In the genomic region with DNA sequence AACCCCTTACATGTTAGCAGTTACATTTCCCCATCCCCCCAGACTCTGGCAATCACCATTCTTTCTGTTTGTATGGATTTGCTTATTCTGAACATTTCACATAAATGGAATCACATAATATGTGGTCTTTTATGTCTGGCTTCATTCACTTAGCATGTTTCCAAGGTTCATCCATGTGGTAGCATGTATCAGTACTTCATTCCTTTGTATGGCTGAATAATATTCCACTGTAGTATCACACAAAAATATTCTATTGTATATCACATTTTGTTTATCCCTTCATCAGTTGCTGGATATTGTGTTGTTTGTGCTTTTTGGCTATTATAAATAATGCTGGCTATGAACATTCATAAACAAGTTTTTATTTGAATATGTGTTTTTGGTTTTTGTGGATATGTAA, we compare ENCODE assay signal across 17 cellular contexts. TPM values are rescaled to one million over a fixed set of nuclear protein-coding genes. Genes with fewer than 3 reads are reported as not detected.
DNase-seq lines count a peak whose midpoint lies in the region; ATAC-seq and TF ChIP-seq lines count a peak whose summit lies in the region.
"Had no signal": no experiment of that assay in that cellular context is flagged by ENCODE, and none has a peak within 500 bp of the region (broad histone marks: within the 10 kb centered on the region; RNA-seq: fewer than 3 reads in every experiment).

No MANE protein-coding gene starts in this region.

- peaks cover 76% of the 10 kb centered on the region for H3K4me1 ChIP-seq in CD8-positive, alpha-beta T cell (ENCODE audit: insufficient read depth, low read length)

- no peaks in the 10 kb centered on the region for H3K9me3 ChIP-seq in CD8-positive, alpha-beta T cell (ENCODE audit: low read length)
- no peaks in the 10 kb centered on the region for H3K9me3 ChIP-seq in T-helper 17 cell (ENCODE audit: control insufficient read depth, low read length, poor library complexity, severe bottlenecking)

- no peak for DNase-seq in activated naive CD8-positive, alpha-beta T cell treated with anti-CD3 and anti-CD28 coated beads, Interleukin-2, amount 50 U/mL, for 24 hours
- DNase-seq in CD8-positive, alpha-beta T cell: no peak
- DNase-seq in T-helper 17 cell (no peak), T-cell (no peak)
- DNase-seq in activated CD4-positive, alpha-beta T cell treated with anti-CD3 and anti-CD28 coated beads for 48 hours: no peak
- DNase-seq: C1 segment of cervical spinal cord, Calu3, COR-L47, DMS53, DMS79 treated with DMSO at 0.1 percent for 48 hours, GF-D8, GM23248, H7, HCEC 1CT had no signal

- intact Hi-C loops in CD8-positive, alpha-beta T cell (cut with DNase I, micrococcal nuclease): no loop called here

- no peak overlapping the region for H3K4me3 Mint-ChIP-seq in activated naive CD8-positive, alpha-beta T cell
- H3K4me3 Mint-ChIP-seq in activated naive CD8-positive, alpha-beta T cell treated with anti-CD3 and anti-CD28 coated beads, Interleukin-2, amount 50 U/mL, for 24 hours: no peak overlapping the region
- no peak overlapping the region for H3K4me3 Mint-ChIP-seq in CD8-positive, alpha-beta T cell
- H3K4me3 Mint-ChIP-seq in T-helper 17 cell (no peak overlapping the region), T-cell (no peak overlapping the region)
- no peak overlapping the region for H3K4me3 Mint-ChIP-seq in stimulated activated memory B cell treated with anti-CD40 and anti-IgM and Interleukin-4, amounts not matched to agents 10 μg/mL and 1 μg/mL and 100 μg/mL, for 72 hours

- H3K27me3 Mint-ChIP-seq in activated naive CD8-positive, alpha-beta T cell: no peaks in the 10 kb centered on the region
- no peaks in the 10 kb centered on the region for H3K27me3 Mint-ChIP-seq in activated naive CD8-positive, alpha-beta T cell treated with anti-CD3 and anti-CD28 coated beads, Interleukin-2, amount 50 U/mL, for 24 hours
- H3K27me3 Mint-ChIP-seq in CD8-positive, alpha-beta T cell (ENCODE audit: low read depth): no peaks in the 10 kb centered on the region
- H3K27me3 Mint-ChIP-seq in T-helper 17 cell (no peaks in the 10 kb centered on the region), T-cell (no peaks in the 10 kb centered on the region)
- H3K27me3 Mint-ChIP-seq in stimulated activated memory B cell treated with anti-CD40 and anti-IgM and Interleukin-4, amounts not matched to agents 10 μg/mL and 1 μg/mL and 100 μg/mL, for 72 hours: no peaks in the 10 kb centered on the region

- TF ChIP-seq CTCF in CD8-positive, alpha-beta T cell (IDR thresholded peaks at IDR 0.05): no peak

- no peaks in the 10 kb centered on the region for H3K9me3 Mint-ChIP-seq in activated naive CD8-positive, alpha-beta T cell (ENCODE audit: low read depth)
- peaks cover 5% of the 10 kb centered on the region for H3K9me3 Mint-ChIP-seq in activated naive CD8-positive, alpha-beta T cell treated with anti-CD3 and anti-CD28 coated beads, Interleukin-2, amount 50 U/mL, for 24 hours
- H3K9me3 Mint-ChIP-seq in CD8-positive, alpha-beta T cell: peaks cover 2% of the 10 kb centered on the region
- H3K9me3 Mint-ChIP-seq in stimulated activated memory B cell treated with anti-CD40 and anti-IgM and Interleukin-4, amounts not matched to agents 10 μg/mL and 1 μg/mL and 100 μg/mL, for 72 hours: peaks cover 2% of the 10 kb centered on the region
- peaks cover 0 to 4% (median 0%) of the 10 kb centered on the region in 3 donors for H3K9me3 Mint-ChIP-seq in T-cell

- CTCF ChIA-PET in CD8-positive, alpha-beta T cell (lab: Charles Lee): no interaction called here
- CTCF ChIA-PET in T-cell (lab: Charles Lee): no interaction called here

- peaks cover 6% of the 10 kb centered on the region for H3K36me3 Mint-ChIP-seq in activated naive CD8-positive, alpha-beta T cell
- H3K36me3 Mint-ChIP-seq in activated naive CD8-positive, alpha-beta T cell treated with anti-CD3 and anti-CD28 coated beads, Interleukin-2, amount 50 U/mL, for 24 hours (ENCODE audit: low read depth): peaks cover 9% of the 10 kb centered on the region
- H3K36me3 Mint-ChIP-seq in CD8-positive, alpha-beta T cell: peaks cover 12% of the 10 kb centered on the region
- H3K36me3 Mint-ChIP-seq in T-helper 17 cell (ENCODE audit: low read depth) (peaks cover 2% of the 10 kb centered on the region), T-cell (peaks cover 18% of the 10 kb centered on the region)
- peaks cover 19% of the 10 kb centered on the region for H3K36me3 Mint-ChIP-seq in stimulated activated memory B cell treated with anti-CD40 and anti-IgM and Interleukin-4, amounts not matched to agents 10 μg/mL and 1 μg/mL and 100 μg/mL, for 72 hours

- peaks cover 78% of the 10 kb centered on the region for H3K4me1 Mint-ChIP-seq in activated naive CD8-positive, alpha-beta T cell (ENCODE audit: low read depth)
- peaks cover 75% of the 10 kb centered on the region for H3K4me1 Mint-ChIP-seq in activated naive CD8-positive, alpha-beta T cell treated with anti-CD3 and anti-CD28 coated beads, Interleukin-2, amount 50 U/mL, for 24 hours
- peaks cover 81% of the 10 kb centered on the region for H3K4me1 Mint-ChIP-seq in CD8-positive, alpha-beta T cell (ENCODE audit: low read depth)
- H3K4me1 Mint-ChIP-seq in T-helper 17 cell: peaks cover 54% of the 10 kb centered on the region
- peaks cover 54% of the 10 kb centered on the region for H3K4me1 Mint-ChIP-seq in stimulated activated memory B cell treated with anti-CD40 and anti-IgM and Interleukin-4, amounts not matched to agents 10 μg/mL and 1 μg/mL and 100 μg/mL, for 72 hours
- H3K4me1 Mint-ChIP-seq in T-cell: peaks cover 86 to 87% (median 87%) of the 10 kb centered on the region in 3 donors

- POLR2A ChIA-PET in CD8-positive, alpha-beta T cell (lab: Charles Lee): no interaction called here
- POLR2A ChIA-PET in T-cell (lab: Charles Lee): no interaction called here

- H3K27ac ChIP-seq in CD8-positive, alpha-beta T cell (ENCODE audit: low read depth, low read length): no peak overlapping the region
- H3K27ac ChIP-seq: GM23248 had no signal

- H3K36me3 ChIP-seq in CD8-positive, alpha-beta T cell (ENCODE audit: insufficient read depth, low read length): no peaks in the 10 kb centered on the region

- H3K4me3 ChIP-seq in CD8-positive, alpha-beta T cell (ENCODE audit: low read depth, low read length): no peak overlapping the region
- H3K4me3 ChIP-seq: GM23248 had no signal

- H3K27me3 ChIP-seq in CD8-positive, alpha-beta T cell (ENCODE audit: insufficient read depth, low read length): no peaks in the 10 kb centered on the region

- peak overlapping the region; percentile 58 for H3K27ac Mint-ChIP-seq in activated naive CD8-positive, alpha-beta T cell
- no peak overlapping the region for H3K27ac Mint-ChIP-seq in activated naive CD8-positive, alpha-beta T cell treated with anti-CD3 and anti-CD28 coated beads, Interleukin-2, amount 50 U/mL, for 24 hours
- H3K27ac Mint-ChIP-seq in CD8-positive, alpha-beta T cell: peak overlapping the region; percentile 63
- H3K27ac Mint-ChIP-seq in T-helper 17 cell: peak overlapping the region; percentile 93
- H3K27ac Mint-ChIP-seq in stimulated activated memory B cell treated with anti-CD40 and anti-IgM and Interleukin-4, amounts not matched to agents 10 μg/mL and 1 μg/mL and 100 μg/mL, for 72 hours: peak overlapping the region; percentile 88
- no peak overlapping the region for H3K27ac Mint-ChIP-seq in T-cell

- no peak for ATAC-seq in activated naive CD8-positive, alpha-beta T cell treated with anti-CD3 and anti-CD28 coated beads, Interleukin-2, amount 50 U/mL, for 24 hours
- ATAC-seq in CD8-positive, alpha-beta T cell: no peak
- ATAC-seq in T-helper 17 cell: no peak
- ATAC-seq in stimulated activated memory B cell treated with anti-CD40 and anti-IgM and Interleukin-4, amounts not matched to agents 10 μg/mL and 1 μg/mL and 100 μg/mL, for 72 hours: no peak
- no peak for ATAC-seq in T-cell (replicated peaks in 1 of 4)
- no peak for ATAC-seq in HG03571 (IDR thresholded peaks at IDR 0.05; ENCODE audit: unreplicated experiment)

RNA-seq across cellular contexts. Expression of a gene that starts 22.2 kb away (rescaled TPM):
- 100 to 1,000 TPM; 109 to 117 TPM for total RNA-seq in CD8-positive, alpha-beta T cell
- 100 to 1,000 TPM; 193 to 221 TPM for total RNA-seq in T-helper 17 cell
- total RNA-seq in T-cell: 100 to 1,000 TPM; 199 to 257 (median 241) TPM

Comparison
In these comparisons a context has a peak if more than half of its experiments do, and no peak if none do; other contexts are left out.
1. H3K27ac Mint-ChIP-seq: peak in activated naive CD8-positive, alpha-beta T cell (single experiment), CD8-positive, alpha-beta T cell (single experiment), T-helper 17 cell (single experiment) and stimulated activated memory B cell treated with anti-CD40 and anti-IgM and Interleukin-4, amounts not matched to agents 10 μg/mL and 1 μg/mL and 100 μg/mL, for 72 hours (single experiment); none in activated naive CD8-positive, alpha-beta T cell treated with anti-CD3 and anti-CD28 coated beads, Interleukin-2, amount 50 U/mL, for 24 hours (single experiment) and T-cell (0 of 2).